Comparison of ENCODE assay signal across 1 cellular context in genomic region chr1:220272047-220272840, GRCh38.
A peak's percentile ranks its signal among the peaks of the same experiment; 100 is the strongest.
TF ChIP-seq lines count a peak whose summit lies in the region.

RAB3GAP2 (minus strand) TSS chr1:220272453; CDS start chr1:220272337, 116 bp downstream.

TF ChIP-seq in GM12878, 131 proteins besides CTCF, POLR2A, EP300 and RAD21 (continued from another document and continues in another):
- TF ChIP-seq REST (IDR thresholded peaks at IDR 0.05; ENCODE audit: low read depth, low read length) (no peak), EZH2 (IDR thresholded peaks at IDR 0.05; ENCODE audit: borderline replicate concordance, control insufficient read depth, low read depth, low read length) (no peak), PRDM15 (CRISPR knock-in tag; IDR thresholded peaks at IDR 0.05) (peak; percentile 95), IRF4 (IDR thresholded peaks at IDR 0.05; ENCODE audit: low read depth, low read length) (no peak), CEBPB (IDR thresholded peaks at IDR 0.05; ENCODE audit: borderline replicate concordance in 1 of 2, low read depth in 2 of 2, low read length in 2 of 2) (no peak), ZNF687 (IDR thresholded peaks at IDR 0.05) (peak; percentile 93), HSF1 (IDR thresholded peaks at IDR 0.05; ENCODE audit: low read depth, low read length) (no peak), JUND (IDR thresholded peaks at IDR 0.05; ENCODE audit: low read depth, low read length) (no peak), TCF3 (IDR thresholded peaks at IDR 0.05; ENCODE audit: borderline replicate concordance, insufficient read depth, low read depth, low read length) (0 out of 2 replicates have a peak, but pooled peaks have one; percentile 41), FOS (IDR thresholded peaks at IDR 0.05; ENCODE audit: borderline replicate concordance, extremely low read depth, insufficient read length) (no peak), KAT2A (conservative IDR thresholded peaks at IDR 0.05; ENCODE audit: control insufficient read depth, low read depth, low read length) (no peak), ESRRA (IDR thresholded peaks at IDR 0.05; ENCODE audit: low read length) (no peak), CEBPZ (IDR thresholded peaks at IDR 0.05; ENCODE audit: low read depth, low read length) (no peak), ZZZ3 (IDR thresholded peaks at IDR 0.05; ENCODE audit: control insufficient read depth, insufficient read length, low read depth) (no peak), MEF2B (IDR thresholded peaks at IDR 0.05; ENCODE audit: partially characterized antibody, poor library complexity, severe bottlenecking) (peak; percentile 54), ZBTB33 (IDR thresholded peaks at IDR 0.05) (no peak), PBX3 (IDR thresholded peaks at IDR 0.05; ENCODE audit: insufficient replicate concordance, low read depth, low read length) (peak; percentile 51), BMI1 (IDR thresholded peaks at IDR 0.05; ENCODE audit: borderline replicate concordance) (no peak), TBL1XR1 (IDR thresholded peaks at IDR 0.05; ENCODE audit: low read depth, low read length) (peak; percentile 83; the same call in 1 of the 2 replicates), CUX1 (IDR thresholded peaks at IDR 0.05; ENCODE audit: insufficient replicate concordance, low read depth, low read length) (no peak), ZNF384 (IDR thresholded peaks at IDR 0.05; ENCODE audit: borderline replicate concordance, low read depth, low read length) (no peak), SIN3A (IDR thresholded peaks at IDR 0.05; ENCODE audit: low read depth, low read length) (no peak; the same call in 1 of the 2 replicates), NFYA (IDR thresholded peaks at IDR 0.05; ENCODE audit: borderline replicate concordance, low read depth, low read length) (no peak), JUNB (IDR thresholded peaks at IDR 0.05) (no peak)
